Comparison of ENCODE assay signal across 8 cellular contexts in the genomic region with DNA sequence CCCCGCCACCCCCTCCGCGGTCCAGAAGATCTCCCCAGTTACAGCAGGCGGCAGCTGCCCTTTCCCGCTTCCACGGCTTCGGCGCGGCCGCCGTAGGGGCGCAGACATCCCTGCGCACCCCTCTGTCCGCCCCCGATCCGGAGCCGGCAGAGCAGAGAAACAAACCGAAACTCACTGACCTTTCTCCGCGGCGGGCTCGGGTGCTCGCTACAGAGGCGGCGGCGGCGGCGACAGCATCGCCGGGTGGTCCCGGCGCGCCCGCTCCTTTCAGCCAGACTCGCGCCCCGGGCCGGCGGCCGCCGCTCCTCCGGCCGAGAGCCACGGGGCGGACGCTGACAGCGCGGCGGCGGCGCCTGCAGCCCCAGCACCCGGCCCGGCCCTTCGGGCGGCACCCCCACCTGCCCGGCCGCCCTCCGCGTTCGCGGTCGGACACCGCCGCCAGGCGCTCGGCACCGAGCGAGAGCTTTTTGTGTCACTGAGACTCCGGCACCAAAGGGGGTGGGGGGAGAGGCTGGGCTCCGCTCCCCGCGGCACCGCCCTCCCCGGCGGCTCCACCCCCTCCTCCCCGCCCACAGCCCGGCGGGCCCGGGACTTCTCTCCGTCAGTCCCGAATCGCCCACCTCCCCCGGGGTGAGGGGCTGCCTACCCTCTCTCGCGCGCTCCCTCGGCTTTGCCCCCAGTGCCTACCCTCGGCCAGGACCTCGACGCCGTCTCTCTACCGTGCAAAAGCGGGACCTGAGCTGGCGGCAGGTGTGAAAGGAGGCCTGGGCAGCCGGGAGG. TPM values are rescaled to one million over a fixed set of nuclear protein-coding genes. Genes with fewer than 3 reads are reported as not detected.
DNase-seq lines count a peak whose midpoint lies in the region; ATAC-seq, FAIRE-seq and TF ChIP-seq lines count a peak whose summit lies in the region.

No MANE protein-coding gene starts in this region.

- no TSS peak for BruUV-seq in Calu3 (replicated peaks; lab: Mats Ljungman, UMichigan)

- H3K27ac ChIP-seq in HUES64 (ENCODE audit: low read depth, low read length) (no peak overlapping the region), pancreas (peak overlapping the region; percentile 56 to 79 (median 78)), tibial artery (peak overlapping the region; percentile 92 to 93)

- peak; percentile 81 for DNase-seq in Calu3
- DNase-seq in SK-MEL-5 (ENCODE audit: low read depth, low spot score): peak; percentile 73
- peak; percentile 68 for DNase-seq in activated naive CD8-positive, alpha-beta T cell treated with anti-CD3 and anti-CD28 coated beads for 36 hours
- peak; percentile 93 for DNase-seq in cardiac septum (ENCODE audit: low spot score)
- DNase-seq in pancreas: peak; percentile 81 to 93 (median 86)
- DNase-seq in tibial artery: peak; percentile 79 to 93

- peak overlapping the region; percentile 53 for H3K9ac ChIP-seq in HUES64 (ENCODE audit: low read depth, low read length)

- H3K9me3 Mint-ChIP-seq in Calu3 (ENCODE audit: low read depth, unreplicated experiment): no peaks in the 10 kb centered on the region
- no peaks in the 10 kb centered on the region for H3K9me3 Mint-ChIP-seq in activated naive CD8-positive, alpha-beta T cell treated with anti-CD3 and anti-CD28 coated beads for 36 hours

- no peaks in the 10 kb centered on the region for H3K9me3 ChIP-seq in HUES64 (ENCODE audit: insufficient read depth, low read depth, low read length)
- no peaks in the 10 kb centered on the region for H3K9me3 ChIP-seq in pancreas
- H3K9me3 ChIP-seq in tibial artery: no peaks in the 10 kb centered on the region

- H3K4me1 ChIP-seq in HUES64 (ENCODE audit: insufficient read depth, low read length) (peaks cover 16% of the 10 kb centered on the region), pancreas (no peaks in the 10 kb centered on the region), tibial artery (peaks cover 0 to 45% (median 19%) of the 10 kb centered on the region in 4 donors)

- H3K4me3 ChIP-seq in HUES64 (ENCODE audit: low read length) (peak overlapping the region; percentile 79), pancreas (peak overlapping the region; percentile 65 to 87 (median 80)), tibial artery (peak overlapping the region; percentile 92 to 93)

- CTCF ChIA-PET in Calu3 (lab: Charles Lee): interaction anchor here (0.6 to 2.0 kb wide), 8 partner anchors 13 to 572 kb away, joined by 3 to 6 read pairs (median 4); no protein-coding TSS in a partner anchor

- H3K4me1 Mint-ChIP-seq in Calu3 (ENCODE audit: low read depth, unreplicated experiment): peaks cover 16% of the 10 kb centered on the region
- peaks cover 8% of the 10 kb centered on the region for H3K4me1 Mint-ChIP-seq in activated naive CD8-positive, alpha-beta T cell treated with anti-CD3 and anti-CD28 coated beads for 36 hours

- ATAC-seq in GM21423 (IDR thresholded peaks at IDR 0.05; ENCODE audit: unreplicated experiment): peak; percentile 69
- peak; percentile 88 to 96 (median 95) for ATAC-seq in pancreas

- H3K4me3 Mint-ChIP-seq in Calu3 (ENCODE audit: low read depth, unreplicated experiment): peak overlapping the region; percentile 82
- peak overlapping the region; percentile 83 for H3K4me3 Mint-ChIP-seq in activated naive CD8-positive, alpha-beta T cell treated with anti-CD3 and anti-CD28 coated beads for 36 hours

- no peak for FAIRE-seq in pancreas (lab: Jason Lieb, UNC)

- H3K27me3 ChIP-seq in HUES64 (ENCODE audit: insufficient read depth, low read length) (peaks cover 39% of the 10 kb centered on the region), pancreas (no peaks in the 10 kb centered on the region), tibial artery (no peaks in the 10 kb centered on the region)

- H3K27ac Mint-ChIP-seq in Calu3 (ENCODE audit: unreplicated experiment): peak overlapping the region; percentile 42
- H3K27ac Mint-ChIP-seq in activated naive CD8-positive, alpha-beta T cell treated with anti-CD3 and anti-CD28 coated beads for 36 hours: no peak overlapping the region

- intact Hi-C loops in Calu3 (cut with micrococcal nuclease; ENCODE audit: unreplicated experiment) (no loop called here), cardiac septum (cut with DNase I) (loop anchor here (2.0 to 10.0 kb wide), 3 partner anchors 147 to 319 kb away; no protein-coding TSS in a partner anchor), pancreas (cut with DNase I) (loop anchor here in 2 of 3 donors (5.0 to 10.0 kb wide), 3 partner anchors 252 to 309 kb away; no protein-coding TSS in a partner anchor), tibial artery (cut with DNase I; ENCODE audit: low total_unique reads) (loop anchor here (2.0 to 10.0 kb wide), 3 partner anchors 241 to 309 kb away; no protein-coding TSS in a partner anchor)

- WGBS in HUES64: under 1% methylated on average over 93 of the region's 95 CpGs
- 1% methylated on average over 59 to 95 of the region's 95 CpGs for WGBS in pancreas, 2 donors

- TF ChIP-seq CTCF in Calu3 (IDR thresholded peaks at IDR 0.05; ENCODE audit: unreplicated experiment): no peak
- TF ChIP-seq CTCF in pancreas (IDR thresholded peaks at IDR 0.05): no peak
- TF ChIP-seq CTCF in tibial artery (IDR thresholded peaks at IDR 0.05): peak; percentile 46 to 50

- peaks cover 27% of the 10 kb centered on the region for H3K27me3 Mint-ChIP-seq in Calu3 (ENCODE audit: unreplicated experiment)
- H3K27me3 Mint-ChIP-seq in activated naive CD8-positive, alpha-beta T cell treated with anti-CD3 and anti-CD28 coated beads for 36 hours: peaks cover 56% of the 10 kb centered on the region

- peaks cover 24% of the 10 kb centered on the region for H3K36me3 Mint-ChIP-seq in Calu3 (ENCODE audit: insufficient read depth, unreplicated experiment)
- no peaks in the 10 kb centered on the region for H3K36me3 Mint-ChIP-seq in activated naive CD8-positive, alpha-beta T cell treated with anti-CD3 and anti-CD28 coated beads for 36 hours

- H3K36me3 ChIP-seq in HUES64 (ENCODE audit: insufficient read depth, low read length) (peaks cover 2% of the 10 kb centered on the region; the same call in 1 of the 2 replicates), pancreas (no peaks in the 10 kb centered on the region), tibial artery (peaks cover 11 to 17% (median 16%) of the 10 kb centered on the region in 3 donors)

- in situ Hi-C loops in SK-MEL-5 (cut with HindIII; ENCODE audit: low pct_unique_long_range_greater_than_20kb, low sequenced_read_pairs): no loop called here

RNA-seq across cellular contexts. Expression of a gene that starts 1.4 kb away (rescaled TPM):
- total RNA-seq in Calu3 (2022) (1.0 TPM in 2 replicates), cardiac septum (10.2 TPM), pancreas (1 to 10 TPM; 4.1 to 7.2 (median 5.0) TPM)
- 1.9 TPM for polyA plus RNA-seq in HUES64 (2013, experiment 1 of 2)
- 3.2 TPM for polyA plus RNA-seq in HUES64 (2013, experiment 2 of 2)
- total RNA-seq in SK-MEL-5 (2014; rRNA removed; shearing (Covaris generic)): 6.6 and 9.6 TPM in 2 replicates
- 2.7 and 6.5 TPM in 2 replicates for polyA plus RNA-seq in SK-MEL-5 (2015; cell fraction: cytosol; rRNA removed)
- 3.7 and 4.8 TPM in 2 replicates for polyA plus RNA-seq in SK-MEL-5 (2015; cell fraction: nucleus; rRNA removed)
- total RNA-seq in activated naive CD8-positive, alpha-beta T cell treated with anti-CD3 and anti-CD28 coated beads for 36 hours: under 1 TPM; 0.10 to 0.42 TPM
- polyA plus RNA-seq in pancreas: 1 to 10 TPM in 1 of 2 donors, under 1 TPM in 1; 0.91 to 2.0 TPM

Comparison
In these comparisons a context has a peak if more than half of its experiments do, and no peak if none do; other contexts are left out.
1. CTCF ChIP-seq: peak in tibial artery (2 of 2); none in Calu3 (single experiment) and pancreas (0 of 4).
2. Peak in every context shown above with its lines, with median percentiles within 50 percentile points of each other: DNase-seq and H3K4me3 ChIP-seq.